ENCODE assay signal across 8 cellular contexts in the genomic region with DNA sequence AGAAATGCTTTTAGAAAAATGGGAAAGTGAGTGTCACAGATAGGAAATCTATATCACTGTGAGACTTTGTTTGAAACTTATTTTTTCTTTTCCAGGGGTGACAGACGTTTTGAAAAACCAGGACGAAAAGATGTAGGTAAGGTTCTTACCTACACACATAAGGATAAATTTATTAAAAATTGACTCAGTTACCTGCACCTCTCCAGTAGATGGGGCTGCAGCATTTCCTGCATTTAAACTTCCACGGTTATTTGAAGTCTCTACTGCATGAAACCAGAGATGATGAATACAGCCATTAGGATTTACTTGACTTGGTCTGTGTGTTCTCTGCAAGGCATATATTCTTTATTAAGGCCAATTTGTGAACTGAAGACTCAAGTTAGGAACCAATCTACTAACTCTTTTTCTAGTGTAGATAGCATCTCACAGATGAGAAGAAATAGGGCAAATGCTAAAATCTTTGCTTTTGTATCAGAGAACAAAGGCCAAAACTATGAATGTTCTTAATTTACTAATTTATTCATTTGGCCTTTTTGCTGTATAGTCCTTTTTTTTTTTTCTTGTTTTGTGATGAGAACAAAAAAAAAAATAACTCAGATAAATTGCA.
A peak's percentile ranks its signal among the peaks of the same experiment; 100 is the strongest.
DNase-seq lines count a peak whose midpoint lies in the region; TF ChIP-seq lines count a peak whose summit lies in the region.

No MANE protein-coding gene starts in this region.

- H3K4me1 ChIP-seq in adipocyte (ENCODE audit: control insufficient read depth, insufficient read depth, low read length): no peaks in the 10 kb centered on the region

- no peak overlapping the region for H3K9ac ChIP-seq in adipocyte (ENCODE audit: low read length)

- H3K9me3 ChIP-seq in adipocyte (ENCODE audit: control insufficient read depth, low read length): no peaks in the 10 kb centered on the region

- H3K27me3 ChIP-seq in adipocyte (replicated peaks; ENCODE audit: control insufficient read depth, insufficient read depth, low read length): no peaks in the 10 kb centered on the region

- peak; percentile 16 for DNase-seq in AG09319 (ENCODE audit: extremely low read depth, low read depth)
- DNase-seq in NCI-H510A (lab: John Stamatoyannopoulos, UW): peak; percentile 43
- peak; percentile 77 for DNase-seq in adipocyte (ENCODE audit: low read depth)
- DNase-seq in kidney glomerular epithelial cell (lab: John Stamatoyannopoulos, UW): peak; percentile 53
- DNase-seq in NCI-H1048 (lab: John Stamatoyannopoulos, UW): no peak
- DNase-seq in OCI-M2 (lab: John Stamatoyannopoulos, UW; ENCODE audit: unreplicated experiment): no peak
- DNase-seq in AG08396 (ENCODE audit: low spot score): no peak

- H3K36me3 ChIP-seq in adipocyte (ENCODE audit: control insufficient read depth, insufficient read depth, low read length, severe bottlenecking): peaks cover 93% of the 10 kb centered on the region

- no peak overlapping the region for H3K4me3 ChIP-seq in adipocyte (ENCODE audit: low read length)

- TF ChIP-seq CTCF in AG09319 (IDR thresholded peaks at IDR 0.05; ENCODE audit: low read depth, low read length): peak; percentile 63
- peak; percentile 47; the same call in 1 of the 2 replicates for TF ChIP-seq CTCF in GM12874 (IDR thresholded peaks at IDR 0.05; ENCODE audit: insufficient read depth, low read depth, low read length)

Comparison
In these comparisons a context has a peak if more than half of its experiments do, and no peak if none do; other contexts are left out.
1. DNase-seq: peak in AG09319 (single experiment), NCI-H510A (single experiment), adipocyte (single experiment) and kidney glomerular epithelial cell (single experiment); none in NCI-H1048 (single experiment), OCI-M2 (single experiment) and AG08396 (single experiment).